In the genomic region with DNA sequence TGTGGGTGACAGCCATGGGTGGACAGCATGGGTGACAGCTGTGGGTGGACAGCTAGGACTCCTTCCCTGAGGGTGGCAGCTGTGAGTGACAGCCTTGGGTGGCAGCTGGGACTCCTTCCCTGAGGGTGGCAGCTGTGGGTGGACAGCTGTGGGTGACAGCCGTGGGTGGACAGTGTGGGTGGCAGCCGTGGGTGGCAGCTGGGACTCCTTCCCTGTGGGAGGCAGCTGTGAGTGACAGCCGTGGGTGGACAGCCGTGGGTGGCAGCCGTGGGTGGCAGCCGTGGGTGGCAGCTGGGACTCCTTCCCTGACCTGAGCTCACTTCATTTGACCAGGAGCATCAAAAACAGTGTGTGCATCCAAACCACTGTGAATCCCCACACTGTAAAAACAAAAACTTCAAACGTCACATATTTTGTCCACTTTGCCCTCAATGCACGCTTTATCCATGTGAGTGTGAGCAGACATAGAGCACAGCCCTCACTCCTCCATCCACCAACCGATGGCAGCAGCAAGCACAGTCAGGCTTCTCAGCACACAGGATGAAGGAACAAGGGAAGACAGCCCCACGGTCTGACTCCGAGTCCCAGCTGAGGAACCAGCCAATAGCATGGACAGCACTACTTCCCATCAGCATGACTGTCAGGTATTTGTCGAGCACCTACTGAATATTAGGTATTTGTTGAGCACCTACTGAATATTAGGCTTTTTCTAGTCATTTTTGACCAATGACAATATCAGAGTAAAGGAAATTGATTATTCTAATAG, we compare ENCODE assay signal across 31 cellular contexts. TPM values are rescaled to one million over a fixed set of nuclear protein-coding genes. Genes with fewer than 3 reads are reported as not detected.
DNase-seq lines count a peak whose midpoint lies in the region; ATAC-seq, FAIRE-seq and TF ChIP-seq lines count a peak whose summit lies in the region.
"Had no signal": no experiment of that assay in that cellular context is flagged by ENCODE, and none has a peak within 500 bp of the region (broad histone marks: within the 10 kb centered on the region; RNA-seq: fewer than 3 reads in every experiment).

No MANE protein-coding gene starts in this region.

- ATAC-seq in left lobe of liver = peak; percentile 12
- ATAC-seq in heart right ventricle = no peak
- ATAC-seq: activated CD4-positive, alpha-beta T cell treated with anti-CD3 and anti-CD28 coated beads for 36 hours; psoas muscle had no signal

- FAIRE-seq in GM12891 (lab: Jason Lieb, UNC) = peak; percentile 35
- FAIRE-seq: G401.6 had no signal

- no peak for TF ChIP-seq CTCF in heart right ventricle (IDR thresholded peaks at IDR 0.05)

- DNase-seq in CD1c-positive myeloid dendritic cell (ENCODE audit: extremely low spot score) (peak; percentile 1), GM12891 (ENCODE audit: insufficient read length, low spot score) (no peak), SK-MEL-5 (ENCODE audit: low read depth, low spot score) (peak; percentile 37), left lobe of liver (ENCODE audit: low spot score) (no peak), C1 segment of cervical spinal cord (lab: John Stamatoyannopoulos, UW) (no peak), heart right ventricle (no peak), NCI-H774 (lab: John Stamatoyannopoulos, UW) (no peak), NCI-H526 (lab: John Stamatoyannopoulos, UW) (no peak)
- DNase-seq: activated CD4-positive, alpha-beta T cell treated with anti-CD3 and anti-CD28 coated beads for 36 hours; activated gamma-delta T cell; activated T-cell treated with anti-CD3 and anti-CD28 coated beads, Interleukin-2, amount 50 U/mL, for 1 hour; Caco-2; effector memory CD8-positive, alpha-beta T cell; erythroblast; HFFc6; naive B cell; NCI-H1092 treated with DMSO at 0.1 percent for 48 hours; NCI-H187 treated with DMSO at 0.1 percent for 48 hours; NCI-H524; Peyer's patch; psoas muscle; SHP77; sigmoid colon; stimulated activated CD4-positive, alpha-beta T cell treated with anti-CD3 and anti-CD28 coated beads, Interleukin-4, amount 100 ng/mL, for 24 hours; tibial artery had no signal

- TF ChIP-seq POLR2A in GM12891 (IDR thresholded peaks at IDR 0.05; ENCODE audit: low read depth, low read length) = no peak

- no peak overlapping the region for H3K4me3 ChIP-seq in heart right ventricle
- H3K4me3 ChIP-seq: Peyer's patch, psoas muscle, sigmoid colon, tibial artery, vagina had no signal

- H3K27ac ChIP-seq in heart right ventricle = no peak overlapping the region
- H3K27ac ChIP-seq: Peyer's patch, psoas muscle, sigmoid colon, tibial artery, vagina had no signal

- in situ Hi-C loops in SK-MEL-5 (cut with HindIII; ENCODE audit: low pct_unique_long_range_greater_than_20kb, low sequenced_read_pairs) = no loop called here

- H3K4me1 ChIP-seq in heart right ventricle = no peaks in the 10 kb centered on the region
- H3K4me1 ChIP-seq: Caco-2, Peyer's patch, psoas muscle, sigmoid colon, tibial artery, vagina had no signal

- H3K27me3 ChIP-seq in heart right ventricle = peaks cover 0 to 17% (median 4%) of the 10 kb centered on the region in 7 donors
- H3K27me3 ChIP-seq: Peyer's patch, vagina had no signal

- intact Hi-C loops in heart right ventricle (cut with DNase I) = no loop called here

- 64 to 69% methylated on average over 12 of the region's 12 CpGs for WGBS in heart right ventricle, 2 donors

- peaks cover 0 to 24% (median 14%) of the 10 kb centered on the region in 11 donors for H3K9me3 ChIP-seq in heart right ventricle
- H3K9me3 ChIP-seq: Peyer's patch, vagina had no signal

- H3K36me3 ChIP-seq in heart right ventricle = no peaks in the 10 kb centered on the region
- H3K36me3 ChIP-seq: Peyer's patch, sigmoid colon, tibial artery, vagina had no signal

TF ChIP-seq in GM12891, 5 proteins besides CTCF, POLR2A, EP300 and RAD21:
- TF ChIP-seq SPI1 (IDR thresholded peaks at IDR 0.05; ENCODE audit: low read depth, low read length) (no peak), POLR2AphosphoS5 (IDR thresholded peaks at IDR 0.05; ENCODE audit: low read depth, low read length) (no peak), POU2F2 (IDR thresholded peaks at IDR 0.05; ENCODE audit: low read depth, low read length) (no peak), PAX5 (IDR thresholded peaks at IDR 0.05; ENCODE audit: insufficient read depth, low read length, severe bottlenecking) (no peak), TAF1 (IDR thresholded peaks at IDR 0.05; ENCODE audit: low read depth, low read length) (no peak)

RNA-seq across cellular contexts. Expression of a gene that starts 1.6 kb away (rescaled TPM):
- not detected for polyA plus RNA-seq in GM12891 (2012; ENCODE audit: low read depth, missing spikeins)
- total RNA-seq in SK-MEL-5 (2014; rRNA removed; shearing (Covaris generic)) = not detected in 2 replicates
- not detected in 2 replicates for polyA plus RNA-seq in SK-MEL-5 (2015; cell fraction: cytosol; rRNA removed)
- polyA plus RNA-seq in SK-MEL-5 (2015; cell fraction: nucleus; rRNA removed) = not detected in 2 replicates
- total RNA-seq in left lobe of liver = not detected
- not detected for total RNA-seq in heart right ventricle
- not detected for polyA plus RNA-seq in heart right ventricle
- total RNA-seq: activated CD4-positive, alpha-beta T cell treated with anti-CD3 and anti-CD28 coated beads for 36 hours; Caco-2; HFFc6; HT-29; kidney epithelial cell; lower leg skin; M059J; Peyer's patch; psoas muscle; sigmoid colon; vagina had no signal

RNA-seq across cellular contexts. Expression of a gene that starts 45.0 kb away (rescaled TPM):
- polyA plus RNA-seq in GM12891 (2012; ENCODE audit: low read depth, missing spikeins) = 13.4 TPM
- total RNA-seq in SK-MEL-5 (2014; rRNA removed; shearing (Covaris generic)) = 17.8 and 18.3 TPM in 2 replicates
- 26.2 and 34.9 TPM in 2 replicates for polyA plus RNA-seq in SK-MEL-5 (2015; cell fraction: cytosol; rRNA removed)
- 36.2 and 44.3 TPM in 2 replicates for polyA plus RNA-seq in SK-MEL-5 (2015; cell fraction: nucleus; rRNA removed)
- total RNA-seq in left lobe of liver (4.5 TPM), heart right ventricle (10 to 100 TPM in 7 of 10 donors, 1 to 10 TPM in 3; 7.3 to 16.9 (median 10.6) TPM)
- polyA plus RNA-seq in heart right ventricle = 1 to 10 TPM; 6.8 to 7.3 TPM

RNA-seq across cellular contexts. Expression of a gene that starts 57.3 kb away (rescaled TPM):
- 37.0 TPM for polyA plus RNA-seq in GM12891 (2012; ENCODE audit: low read depth, missing spikeins)
- 151 and 158 TPM in 2 replicates for total RNA-seq in SK-MEL-5 (2014; rRNA removed; shearing (Covaris generic))
- polyA plus RNA-seq in SK-MEL-5 (2015; cell fraction: cytosol; rRNA removed) = 112 and 116 TPM in 2 replicates
- 929 and 1,083 TPM in 2 replicates for polyA plus RNA-seq in SK-MEL-5 (2015; cell fraction: nucleus; rRNA removed)
- total RNA-seq in left lobe of liver = 28.1 TPM
- total RNA-seq in heart right ventricle = 10 to 100 TPM; 27.8 to 37.6 (median 30.4) TPM
- polyA plus RNA-seq in heart right ventricle = 10 to 100 TPM; 29.4 to 76.6 TPM

Comparison
In these comparisons a context has a peak if more than half of its experiments do, and no peak if none do; other contexts are left out.
1. DNase-seq: peak in CD1c-positive myeloid dendritic cell (single experiment) and SK-MEL-5 (single experiment); none in GM12891 (single experiment), left lobe of liver (single experiment), C1 segment of cervical spinal cord (0 of 14), heart right ventricle (0 of 2), NCI-H774 (single experiment) and NCI-H526 (0 of 2).